17 cellular contexts compared by ENCODE assay signal in the genomic region with DNA sequence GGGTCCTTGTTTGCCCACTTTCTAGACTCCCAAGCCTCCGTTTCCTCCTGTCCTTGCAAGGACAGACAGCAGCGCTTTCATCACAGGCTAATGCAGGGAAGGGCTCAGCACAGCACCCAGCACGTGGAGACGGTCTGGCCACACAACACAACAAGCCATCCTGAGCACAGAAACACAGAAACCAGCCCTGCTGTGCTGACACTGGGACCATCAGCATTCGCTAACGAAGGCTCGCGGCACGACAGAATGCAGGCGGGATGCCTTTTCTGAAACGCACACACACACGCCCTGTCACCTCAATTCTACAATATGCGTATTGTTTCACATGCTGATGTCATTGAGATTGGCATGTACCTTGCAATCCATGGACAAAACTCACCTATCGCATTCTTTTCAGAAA. TPM values are rescaled to one million over a fixed set of nuclear protein-coding genes. Genes with fewer than 3 reads are reported as not detected.
DNase-seq lines count a peak whose midpoint lies in the region; ATAC-seq and TF ChIP-seq lines count a peak whose summit lies in the region.
"Had no signal": no experiment of that assay in that cellular context is flagged by ENCODE, and none has a peak within 500 bp of the region (broad histone marks: within the 10 kb centered on the region; RNA-seq: fewer than 3 reads in every experiment).

No MANE protein-coding gene starts in this region.

- TF ChIP-seq CTCF in natural killer cell (IDR thresholded peaks at IDR 0.05), result no peak
- no peak for TF ChIP-seq CTCF in lower lobe of right lung (IDR thresholded peaks at IDR 0.05)
- TF ChIP-seq CTCF in thyroid gland (IDR thresholded peaks at IDR 0.05), result no peak

- WGBS in thyroid gland, 2 donors, result 94 to 96% methylated on average over 10 to 14 of the region's 14 CpGs

- H3K27ac Mint-ChIP-seq in natural killer cell (peak overlapping the region; percentile 32 to 44), immature natural killer cell (peak overlapping the region in 5 of 6 donors; percentile 15 to 65 (median 47))
- no peak overlapping the region for H3K27ac Mint-ChIP-seq in natural killer cell treated with Interleukin-12 subunit alpha and Interleukin-12 subunit beta and Interleukin-15 and Interleukin-18, amount 100 ng/mL, for 72 hours
- H3K27ac Mint-ChIP-seq in activated naive CD8-positive, alpha-beta T cell treated with anti-CD3 and anti-CD28 coated beads, Interleukin-2, amount 50 U/mL, for 24 hours, result peak overlapping the region; percentile 19
- H3K27ac Mint-ChIP-seq: CD8-positive, alpha-beta T cell; HFFc6 had no signal

- H3K4me1 Mint-ChIP-seq in natural killer cell (peaks cover 48 to 75% of the 10 kb centered on the region in 2 donors), immature natural killer cell (peaks cover 61 to 79% of the 10 kb centered on the region in 2 donors)
- H3K4me1 Mint-ChIP-seq in natural killer cell treated with Interleukin-12 subunit alpha and Interleukin-12 subunit beta and Interleukin-15 and Interleukin-18, amount 100 ng/mL, for 72 hours (ENCODE audit: low read depth in 2 of 2), result peaks cover 34 to 49% of the 10 kb centered on the region in 2 donors
- peaks cover 54% of the 10 kb centered on the region for H3K4me1 Mint-ChIP-seq in activated naive CD8-positive, alpha-beta T cell treated with anti-CD3 and anti-CD28 coated beads, Interleukin-2, amount 50 U/mL, for 24 hours

- H3K27ac ChIP-seq in lower lobe of right lung (no peak overlapping the region), thyroid gland (peak overlapping the region in 1 of 3 donors; percentile 4)
- H3K27ac ChIP-seq: A549, GM23248 had no signal

- DNase-seq in natural killer cell (no peak), immature natural killer cell (no peak), lower lobe of right lung (no peak), thyroid gland (no peak), AG20443 (ENCODE audit: low spot score) (no peak)
- DNase-seq in natural killer cell treated with Interleukin-12 subunit alpha and Interleukin-12 subunit beta and Interleukin-15 and Interleukin-18, amount 100 ng/mL, for 72 hours (ENCODE audit: low spot score), result no peak
- DNase-seq in activated naive CD8-positive, alpha-beta T cell treated with anti-CD3 and anti-CD28 coated beads, Interleukin-2, amount 50 U/mL, for 24 hours, result no peak
- DNase-seq: CD8-positive, alpha-beta T cell; GM23248; HFFc6; KBM-7; NCI-H1436 treated with DMSO at 0.1 percent for 48 hours; NCI-H2227 treated with DMSO at 0.1 percent for 48 hours had no signal

- H3K27me3 ChIP-seq in lower lobe of right lung (ENCODE audit: low read depth) (no peaks in the 10 kb centered on the region), thyroid gland (no peaks in the 10 kb centered on the region)

- H3K36me3 ChIP-seq in lower lobe of right lung (peaks cover 5% of the 10 kb centered on the region), thyroid gland (no peaks in the 10 kb centered on the region)

- H3K36me3 Mint-ChIP-seq in natural killer cell (no peaks in the 10 kb centered on the region), immature natural killer cell (no peaks in the 10 kb centered on the region)
- no peaks in the 10 kb centered on the region for H3K36me3 Mint-ChIP-seq in natural killer cell treated with Interleukin-12 subunit alpha and Interleukin-12 subunit beta and Interleukin-15 and Interleukin-18, amount 100 ng/mL, for 72 hours
- peaks cover 10% of the 10 kb centered on the region for H3K36me3 Mint-ChIP-seq in activated naive CD8-positive, alpha-beta T cell treated with anti-CD3 and anti-CD28 coated beads, Interleukin-2, amount 50 U/mL, for 24 hours (ENCODE audit: low read depth)

- no peak overlapping the region for H3K4me3 ChIP-seq in lower lobe of right lung
- H3K4me3 ChIP-seq in thyroid gland (replicated peaks in 1 of 3), result no peak overlapping the region
- H3K4me3 ChIP-seq: A549, GM23248 had no signal

- H3K27me3 Mint-ChIP-seq in natural killer cell (ENCODE audit: low read depth in 2 of 2) (no peaks in the 10 kb centered on the region), immature natural killer cell (ENCODE audit: low read depth in 3 of 3) (peaks cover 0 to 7% (median 0%) of the 10 kb centered on the region in 3 donors)
- H3K27me3 Mint-ChIP-seq in natural killer cell treated with Interleukin-12 subunit alpha and Interleukin-12 subunit beta and Interleukin-15 and Interleukin-18, amount 100 ng/mL, for 72 hours, result no peaks in the 10 kb centered on the region
- H3K27me3 Mint-ChIP-seq in activated naive CD8-positive, alpha-beta T cell treated with anti-CD3 and anti-CD28 coated beads, Interleukin-2, amount 50 U/mL, for 24 hours, result no peaks in the 10 kb centered on the region

- H3K4me3 Mint-ChIP-seq in natural killer cell (no peak overlapping the region), immature natural killer cell (no peak overlapping the region)
- no peak overlapping the region for H3K4me3 Mint-ChIP-seq in natural killer cell treated with Interleukin-12 subunit alpha and Interleukin-12 subunit beta and Interleukin-15 and Interleukin-18, amount 100 ng/mL, for 72 hours
- H3K4me3 Mint-ChIP-seq in activated naive CD8-positive, alpha-beta T cell treated with anti-CD3 and anti-CD28 coated beads, Interleukin-2, amount 50 U/mL, for 24 hours, result no peak overlapping the region
- H3K4me3 Mint-ChIP-seq: CD8-positive, alpha-beta T cell; HFFc6 had no signal

- H3K9me3 Mint-ChIP-seq in natural killer cell (no peaks in the 10 kb centered on the region), immature natural killer cell (no peaks in the 10 kb centered on the region)
- no peaks in the 10 kb centered on the region for H3K9me3 Mint-ChIP-seq in natural killer cell treated with Interleukin-12 subunit alpha and Interleukin-12 subunit beta and Interleukin-15 and Interleukin-18, amount 100 ng/mL, for 72 hours
- no peaks in the 10 kb centered on the region for H3K9me3 Mint-ChIP-seq in activated naive CD8-positive, alpha-beta T cell treated with anti-CD3 and anti-CD28 coated beads, Interleukin-2, amount 50 U/mL, for 24 hours
- H3K9me3 Mint-ChIP-seq: CD8-positive, alpha-beta T cell; HFFc6 had no signal

- peaks cover 20% of the 10 kb centered on the region for H3K4me1 ChIP-seq in lower lobe of right lung
- peaks cover 60 to 70% of the 10 kb centered on the region in 2 donors for H3K4me1 ChIP-seq in thyroid gland
- H3K4me1 ChIP-seq: A549 had no signal

- no peaks in the 10 kb centered on the region for H3K9me3 ChIP-seq in lower lobe of right lung
- H3K9me3 ChIP-seq in thyroid gland, result no peaks in the 10 kb centered on the region
- H3K9me3 ChIP-seq: A549 had no signal

- ATAC-seq in natural killer cell (no peak), lower lobe of right lung (no peak)
- no peak for ATAC-seq in natural killer cell treated with Interleukin-12 subunit alpha and Interleukin-12 subunit beta and Interleukin-15 and Interleukin-18, amount 100 ng/mL, for 72 hours
- no peak for ATAC-seq in activated naive CD8-positive, alpha-beta T cell treated with anti-CD3 and anti-CD28 coated beads, Interleukin-2, amount 50 U/mL, for 24 hours
- ATAC-seq: A549; CD8-positive, alpha-beta T cell; Panc1; Right ventricle myocardium inferior had no signal

- intact Hi-C loops in natural killer cell (cut with micrococcal nuclease), result no loop called here
- intact Hi-C loops in lower lobe of right lung (cut with DNase I), result no loop called here
- intact Hi-C loops in thyroid gland (cut with DNase I), result no loop called here

- no peak for TF ChIP-seq POLR2A in thyroid gland (IDR thresholded peaks at IDR 0.05)

RNA-seq across cellular contexts. Expression of a gene that starts 12.9 kb away (rescaled TPM):
- total RNA-seq in natural killer cell (100 to 1,000 TPM; 234 to 292 (median 261) TPM), lower lobe of right lung (102 TPM), thyroid gland (100 to 1,000 TPM; 166 to 285 (median 190) TPM)
- total RNA-seq in natural killer cell treated with Interleukin-12 subunit alpha and Interleukin-12 subunit beta and Interleukin-15 and Interleukin-18, amount 100 ng/mL, for 72 hours, result 100 to 1,000 TPM; 131 to 180 TPM
- polyA plus RNA-seq in immature natural killer cell, result 10 to 100 TPM; 32.7 to 47.6 (median 34.4) TPM

RNA-seq across cellular contexts. Expression of a gene that starts 45.8 kb away (rescaled TPM):
- total RNA-seq in natural killer cell (1 to 10 TPM; 1.2 to 1.8 (median 1.2) TPM), lower lobe of right lung (not detected), thyroid gland (1 to 10 TPM in 1 of 4 donors, under 1 TPM in 2, not detected in 1; 0.13 to 3.2 (median 0.68) TPM)
- total RNA-seq in natural killer cell treated with Interleukin-12 subunit alpha and Interleukin-12 subunit beta and Interleukin-15 and Interleukin-18, amount 100 ng/mL, for 72 hours, result under 1 TPM in 1 of 2 donors, not detected in 1; 0.98 TPM
- polyA plus RNA-seq in immature natural killer cell, result not detected
- total RNA-seq: Daoy, GM23248, Right ventricle myocardium inferior had no signal

RNA-seq across cellular contexts. Expression of a gene that starts 54.1 kb away (rescaled TPM):
- total RNA-seq in natural killer cell (not detected), lower lobe of right lung (not detected), thyroid gland (not detected)
- not detected for total RNA-seq in natural killer cell treated with Interleukin-12 subunit alpha and Interleukin-12 subunit beta and Interleukin-15 and Interleukin-18, amount 100 ng/mL, for 72 hours
- not detected for polyA plus RNA-seq in immature natural killer cell
- total RNA-seq: CD8-positive, alpha-beta T cell; Daoy; GM23248; HFFc6; Right ventricle myocardium inferior had no signal
- polyA plus RNA-seq: A549, GM23248 had no signal

Comparison
In these comparisons a context has a peak if more than half of its experiments do, and no peak if none do; other contexts are left out.
1. H3K27ac Mint-ChIP-seq: peak in natural killer cell (2 of 2), activated naive CD8-positive, alpha-beta T cell treated with anti-CD3 and anti-CD28 coated beads, Interleukin-2, amount 50 U/mL, for 24 hours (single experiment) and immature natural killer cell (5 of 6); none in natural killer cell treated with Interleukin-12 subunit alpha and Interleukin-12 subunit beta and Interleukin-15 and Interleukin-18, amount 100 ng/mL, for 72 hours (0 of 2).